8 cellular contexts compared by ENCODE assay signal in genomic region chr14:105168979-105169507, GRCh38. TPM values are rescaled to one million over a fixed set of nuclear protein-coding genes. Genes with fewer than 3 reads are reported as not detected.
A peak's percentile ranks its signal among the peaks of the same experiment; 100 is the strongest.
DNase-seq lines count a peak whose midpoint lies in the region; ATAC-seq and TF ChIP-seq lines count a peak whose summit lies in the region.

No MANE protein-coding gene starts in this region.

- H3K4ac ChIP-seq in mesenchymal stem cell (ENCODE audit: low read depth in 1 of 2, low read length in 2 of 2), result no peak overlapping the region

- WGBS in mammary epithelial cell (ENCODE audit: low coverage, missing lambda C conversion rate), result 24% methylated on average over 7 of the region's 54 CpGs
- 14% methylated on average over 31 of the region's 54 CpGs for WGBS in mesenchymal stem cell

- no peak overlapping the region for H4K91ac ChIP-seq in mesenchymal stem cell (ENCODE audit: low read length)

- no peak overlapping the region for H3K18ac ChIP-seq in mesenchymal stem cell (ENCODE audit: low read depth in 1 of 2, low read length in 2 of 2)

- H2AFZ ChIP-seq in mammary epithelial cell (ENCODE audit: low read depth, low read length) (peak overlapping the region; percentile 45), mesenchymal stem cell (ENCODE audit: low read depth, low read length) (no peak overlapping the region)

- CTCF ChIA-PET in mammary epithelial cell (lab: Charles Lee; ENCODE audit: low non-redundant PET), result no interaction called here

- H2BK5ac ChIP-seq in mesenchymal stem cell (ENCODE audit: low read depth, low read length, poor library complexity, severe bottlenecking), result no peak overlapping the region

- H3K14ac ChIP-seq in mesenchymal stem cell (ENCODE audit: low read length in 2 of 2), result no peak overlapping the region

- peak overlapping the region in 1 of 2 experiments; percentile 93 for H3K23ac ChIP-seq in mesenchymal stem cell (ENCODE audit: low read length in 2 of 2)

- BruUV-seq in mammary epithelial cell (replicated peaks; lab: Mats Ljungman, UMichigan), result no TSS peak

- peak; percentile 18 to 34 for DNase-seq in NOMO-1 (lab: John Stamatoyannopoulos, UW; ENCODE audit: unreplicated experiment in 2 of 2)
- no peak for DNase-seq in NOMO-1 treated with dmso at 0.1 percent for 144 hours (lab: John Stamatoyannopoulos, UW; ENCODE audit: unreplicated experiment)
- peak; percentile 21 for DNase-seq in SK-MEL-5 (ENCODE audit: low read depth, low spot score)
- DNase-seq in mammary epithelial cell, result peak; percentile 29
- DNase-seq in mesenchymal stem cell, result peak; percentile 9
- no peak for DNase-seq in GF-D8 (lab: John Stamatoyannopoulos, UW)
- DNase-seq in NCI-H187 (lab: John Stamatoyannopoulos, UW), result no peak

- H3K27ac ChIP-seq in mammary epithelial cell (ENCODE audit: insufficient read depth, low read depth, low read length) (no peak overlapping the region), mesenchymal stem cell (ENCODE audit: low read length, poor library complexity, severe bottlenecking) (no peak overlapping the region)

- H4K20me1 ChIP-seq in mammary epithelial cell (ENCODE audit: insufficient read depth, low read length), result no peaks in the 10 kb centered on the region

- H3K79me1 ChIP-seq in mesenchymal stem cell (replicated peaks; ENCODE audit: low read length, poor library complexity, severe bottlenecking), result no peaks in the 10 kb centered on the region

- no peaks in the 10 kb centered on the region for H3K27me3 ChIP-seq in mammary epithelial cell (ENCODE audit: insufficient read depth, low read length)
- peaks cover 55 to 57% of the 10 kb centered on the region in 2 experiments for H3K27me3 ChIP-seq in mesenchymal stem cell (ENCODE audit: control insufficient read depth in 1 of 2, insufficient read depth in 1 of 2, low read length in 2 of 2)

- H3K36me3 ChIP-seq in mammary epithelial cell (ENCODE audit: insufficient read depth, low read length) (no peaks in the 10 kb centered on the region), mesenchymal stem cell (ENCODE audit: control insufficient read depth in 1 of 2, insufficient read depth in 2 of 2, low read depth in 1 of 2, low read length in 2 of 2) (no peaks in the 10 kb centered on the region)

- dilution Hi-C loops in mammary epithelial cell (cut with HindIII; ENCODE audit: low sequenced_read_pairs), result no loop called here

- H4K8ac ChIP-seq in mesenchymal stem cell (ENCODE audit: low read length), result no peak overlapping the region

- H3K9ac ChIP-seq in mammary epithelial cell (ENCODE audit: insufficient read depth, low read length) (no peak overlapping the region), mesenchymal stem cell (ENCODE audit: low read length) (no peak overlapping the region)

- H3K9me3 ChIP-seq in mammary epithelial cell (replicated peaks; ENCODE audit: insufficient read depth, low read length) (no peaks in the 10 kb centered on the region), mesenchymal stem cell (ENCODE audit: control insufficient read depth, low read length) (no peaks in the 10 kb centered on the region)

- peak overlapping the region in 2 of 3 experiments; percentile 34 to 36 for H3K4me3 ChIP-seq in mammary epithelial cell (replicated peaks in 1 of 3; ENCODE audit: insufficient read depth in 1 of 3, low read depth in 2 of 3, low read length in 3 of 3)
- peak overlapping the region in 1 of 2 experiments; percentile 35 for H3K4me3 ChIP-seq in mesenchymal stem cell (ENCODE audit: insufficient read depth in 1 of 2, low read depth in 1 of 2, low read length in 2 of 2)

- H3K4me1 ChIP-seq in mammary epithelial cell (ENCODE audit: insufficient read depth, low read length), result peaks cover 31% of the 10 kb centered on the region
- H3K4me1 ChIP-seq in mesenchymal stem cell (ENCODE audit: control insufficient read depth, insufficient read depth, low read depth, low read length), result peaks cover 29% of the 10 kb centered on the region

- no peak overlapping the region for H2BK12ac ChIP-seq in mesenchymal stem cell (ENCODE audit: low read length in 2 of 2)

- TF ChIP-seq CTCF in mammary epithelial cell (conservative IDR thresholded peaks at IDR 0.05 in 1 of 2, IDR thresholded peaks at IDR 0.05 in 1 of 2; ENCODE audit: extremely low read depth in 1 of 2, insufficient read depth in 1 of 2, low read depth in 1 of 2, low read length in 2 of 2), result peak; percentile 18 to 56

- no peak overlapping the region for H2BK15ac ChIP-seq in mesenchymal stem cell (ENCODE audit: low read depth, poor library complexity, severe bottlenecking)

- in situ Hi-C loops in SK-MEL-5 (cut with HindIII; ENCODE audit: low pct_unique_long_range_greater_than_20kb, low sequenced_read_pairs), result no loop called here
- in situ Hi-C loops in mammary epithelial cell (cut with MboI; ENCODE audit: low sequenced_read_pairs in 2 of 2), result loop anchor here (5.0 to 10.0 kb wide), 2 partner anchors 74 to 77 kb away; no protein-coding TSS in a partner anchor

- H3K4me2 ChIP-seq in mammary epithelial cell (ENCODE audit: insufficient read depth, low read depth, low read length) (peak overlapping the region; percentile 81), mesenchymal stem cell (ENCODE audit: low read length, poor library complexity, severe bottlenecking) (peak overlapping the region; percentile 75)

- intact Hi-C loops in mammary epithelial cell (cut with micrococcal nuclease), result no loop called here

- ATAC-seq in GM19463 (IDR thresholded peaks at IDR 0.05; ENCODE audit: unreplicated experiment), result no peak

- peaks cover 33% of the 10 kb centered on the region for H3K79me2 ChIP-seq in mammary epithelial cell (ENCODE audit: insufficient read depth, low read length)

- no peak overlapping the region for H2BK120ac ChIP-seq in mesenchymal stem cell (ENCODE audit: low read depth, low read length)

- no peak overlapping the region for H2AK5ac ChIP-seq in mesenchymal stem cell (ENCODE audit: low read length, severe bottlenecking)

RNA-seq across cellular contexts. Expression of gene JAG2, which starts 0.5 kb away (rescaled TPM):
- total RNA-seq in SK-MEL-5 (2014; rRNA removed; shearing (Covaris generic)), result 1.3 TPM in 2 replicates
- polyA plus RNA-seq in SK-MEL-5 (2015; cell fraction: cytosol; rRNA removed), result 2.1 and 2.8 TPM in 2 replicates
- 8.1 and 13.0 TPM in 2 replicates for polyA plus RNA-seq in SK-MEL-5 (2015; cell fraction: nucleus; rRNA removed)
- 100 to 1,000 TPM in 1 of 2 donors, 10 to 100 TPM in 1; 75.2 to 124 TPM for total RNA-seq in mammary epithelial cell
- polyA plus RNA-seq in mammary epithelial cell, result 42.6 TPM
- polyA minus RNA-seq in mammary epithelial cell, result 67.1 TPM
- 0.94 TPM for polyA plus RNA-seq in mesenchymal stem cell (2013, experiment 1 of 2)
- 0.81 TPM for polyA plus RNA-seq in mesenchymal stem cell (2013, experiment 2 of 2)

RNA-seq across cellular contexts. Expression of gene NUDT14, which starts 12.1 kb away (rescaled TPM):
- 35.2 and 37.4 TPM in 2 replicates for total RNA-seq in SK-MEL-5 (2014; rRNA removed; shearing (Covaris generic))
- 43.4 and 47.3 TPM in 2 replicates for polyA plus RNA-seq in SK-MEL-5 (2015; cell fraction: cytosol; rRNA removed)
- 31.2 and 43.5 TPM in 2 replicates for polyA plus RNA-seq in SK-MEL-5 (2015; cell fraction: nucleus; rRNA removed)
- total RNA-seq in mammary epithelial cell, result 10 to 100 TPM; 32.0 to 41.9 TPM
- polyA plus RNA-seq in mammary epithelial cell, result 19.8 TPM
- 23.2 TPM for polyA minus RNA-seq in mammary epithelial cell
- polyA plus RNA-seq in mesenchymal stem cell (2013, experiment 1 of 2), result 18.8 TPM
- polyA plus RNA-seq in mesenchymal stem cell (2013, experiment 2 of 2), result 21.0 TPM

Comparison
In these comparisons a context has a peak if more than half of its experiments do, and no peak if none do; other contexts are left out.
1. DNase-seq: peak in NOMO-1 (2 of 2), SK-MEL-5 (single experiment), mammary epithelial cell (single experiment) and mesenchymal stem cell (single experiment); none in NOMO-1 treated with dmso at 0.1 percent for 144 hours (single experiment), GF-D8 (single experiment) and NCI-H187 (0 of 2).
2. RNA of gene JAG2, which starts 0.5 kb away (total RNA-seq): 75.2 to 124 TPM in mammary epithelial cell; 1.3 TPM in SK-MEL-5; every median in the first group is over 10 times any median in the second.